ENCODE assay signal across 8 cellular contexts in the genomic region with DNA sequence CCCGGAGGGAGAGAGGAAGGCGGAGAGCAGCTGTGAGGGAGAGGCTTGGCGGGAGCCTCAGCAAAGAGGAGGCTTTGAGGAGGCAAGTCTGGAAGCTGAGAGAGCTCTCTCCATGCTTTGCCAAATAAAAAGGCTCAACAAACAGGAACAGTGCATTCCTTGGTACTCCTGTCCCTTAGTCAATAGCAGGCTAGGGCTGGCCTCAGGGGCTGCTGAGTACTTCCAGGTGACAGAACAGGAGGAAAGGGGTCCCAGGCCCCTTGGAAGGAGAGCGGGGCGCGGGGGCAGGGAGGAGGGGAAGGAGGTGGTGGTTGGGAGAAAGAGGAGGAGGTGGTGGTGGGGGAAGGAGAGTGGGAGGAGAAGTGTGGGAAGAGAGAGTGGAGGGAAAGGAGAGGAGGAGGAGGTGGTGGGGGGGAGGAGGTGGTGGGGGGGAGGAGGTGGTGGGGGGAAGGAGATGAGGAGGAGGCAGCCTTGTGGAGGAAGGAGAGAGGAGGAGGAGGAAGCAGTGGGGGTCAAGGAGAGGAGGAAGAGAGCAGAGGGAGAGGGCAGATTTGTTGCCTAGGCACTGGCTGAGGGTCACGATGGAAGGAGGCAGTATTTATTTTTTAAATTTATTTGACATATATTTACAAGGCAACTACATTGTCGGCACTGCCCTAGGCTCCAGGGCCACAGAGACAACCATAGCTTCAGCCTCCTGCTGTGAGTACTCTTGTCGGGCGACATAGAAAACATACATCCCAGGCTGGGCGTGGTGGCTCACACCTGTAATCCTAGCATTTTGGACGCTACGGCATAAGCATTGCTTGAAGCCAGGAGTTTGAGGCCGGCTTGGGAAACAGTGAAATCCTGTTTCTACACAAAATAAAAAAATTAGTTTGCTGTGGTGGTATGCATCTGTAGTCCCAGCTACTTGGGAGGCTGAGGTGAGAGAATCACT.
DNase-seq lines count a peak whose midpoint lies in the region; ATAC-seq, FAIRE-seq and TF ChIP-seq lines count a peak whose summit lies in the region.

No MANE protein-coding gene starts in this region.

- no peak for FAIRE-seq in HepG2 (lab: Jason Lieb, UNC)

- H4K20me1 ChIP-seq in HepG2 (ENCODE audit: insufficient read depth, low read length): no peaks in the 10 kb centered on the region

- H3K36me3 Mint-ChIP-seq in CD14-positive monocyte: peaks cover 0 to 7% of the 10 kb centered on the region in 2 donors

- no peak for TF ChIP-seq EP300 in HepG2 (IDR thresholded peaks at IDR 0.05; ENCODE audit: low read depth in 2 of 2, low read length in 2 of 2)
- TF ChIP-seq EP300 in HepG2 (CRISPR knock-in tag; IDR thresholded peaks at IDR 0.05; ENCODE audit: borderline replicate concordance): no peak

- BruUV-seq in HepG2 (replicated peaks; lab: Mats Ljungman, UMichigan): no TSS peak

- peaks cover 26% of the 10 kb centered on the region for H3K4me1 ChIP-seq in HepG2 (ENCODE audit: insufficient read depth, low read length)
- peaks cover 8% of the 10 kb centered on the region for H3K4me1 ChIP-seq in testis

- DNase-seq in CD14-positive monocyte (ENCODE audit: low spot score): no peak
- peak; percentile 61 for DNase-seq in LNCaP clone FGC (ENCODE audit: low read depth)
- DNase-seq in caudate nucleus (lab: John Stamatoyannopoulos, UW): peak in 10 of 61 donors; percentile 27 to 73 (median 40)
- DNase-seq in HepG2 (ENCODE audit: low spot score): no peak
- peak; percentile 74 for DNase-seq in testis
- DNase-seq in GM19238 (ENCODE audit: insufficient read length, low spot score): no peak

- H3K36me3 ChIP-seq in HepG2 (replicated peaks in 1 of 2; ENCODE audit: control insufficient read depth in 1 of 2, insufficient read depth in 2 of 2, low read length in 2 of 2) (no peaks in the 10 kb centered on the region), testis (ENCODE audit: low read depth, missing control alignments) (no peaks in the 10 kb centered on the region)

- peaks cover 55 to 76% (median 61%) of the 10 kb centered on the region in 3 donors for H3K27me3 Mint-ChIP-seq in CD14-positive monocyte (ENCODE audit: low read depth in 3 of 3)

- peak overlapping the region in 5 of 7 donors; percentile 67 to 91 (median 80) for H3K27ac Mint-ChIP-seq in CD14-positive monocyte

- no peak for TF ChIP-seq RAD21 in HepG2 (CRISPR knock-in tag; IDR thresholded peaks at IDR 0.05)

- H3K9me3 Mint-ChIP-seq in CD14-positive monocyte: peaks cover 0 to 6% (median 2%) of the 10 kb centered on the region in 7 donors

- peak; percentile 8; the same call in 1 of the 3 replicates for ATAC-seq in HepG2
- ATAC-seq in GM21528 (IDR thresholded peaks at IDR 0.05; ENCODE audit: low FRiP score, unreplicated experiment): no peak
- no peak for ATAC-seq in HG03095 (IDR thresholded peaks at IDR 0.05; ENCODE audit: unreplicated experiment)

- no peak overlapping the region for H2AFZ ChIP-seq in HepG2 (ENCODE audit: low read length)

- peak overlapping the region; percentile 90 to 96 for H3K4me3 Mint-ChIP-seq in CD14-positive monocyte

- H3K4me3 ChIP-seq in LNCaP clone FGC (ENCODE audit: low read depth, low read length) (peak overlapping the region; percentile 48), HepG2 (replicated peaks in 1 of 3; ENCODE audit: insufficient read depth in 1 of 3, low read depth in 2 of 3, low read length in 3 of 3) (peak overlapping the region in 2 of 3 experiments; percentile 47 to 66; a peak in 1 of 6 replicates), testis (peak overlapping the region; percentile 66 to 83)

- no peak overlapping the region for H3K9ac ChIP-seq in HepG2 (ENCODE audit: insufficient read depth, low read depth, low read length)

- H3K79me2 ChIP-seq in HepG2 (ENCODE audit: insufficient read depth, low read length): no peaks in the 10 kb centered on the region

- H3K9me3 ChIP-seq in HepG2 (ENCODE audit: low read length) (no peaks in the 10 kb centered on the region), testis (no peaks in the 10 kb centered on the region)

- peaks cover 16% of the 10 kb centered on the region for H3K4me1 Mint-ChIP-seq in CD14-positive monocyte

- intact Hi-C loops in CD14-positive monocyte (cut with micrococcal nuclease) (loop anchor here (2.0 to 10.0 kb wide), 6 partner anchors 17 to 855 kb away; a partner anchor contains a TSS), HepG2 (cut with micrococcal nuclease; ENCODE audit: unreplicated experiment) (loop anchor here (5.0 kb wide), 2 partner anchors 90 to 855 kb away; no protein-coding TSS in a partner anchor), testis (cut with DNase I; ENCODE audit: low total_unique reads) (loop anchor here (5.0 kb wide), 2 partner anchors 125 to 855 kb away; a partner anchor contains a TSS)

- POLR2A ChIA-PET in HepG2 (lab: Yijun Ruan, JAX): interaction anchor here (2.3 kb wide), 1 partner anchor 123 kb away, joined by 9 read pairs; a partner anchor contains a TSS

- in situ Hi-C loops in HepG2 (cut with HindIII; ENCODE audit: extremely low pct_ligation_motif_present, low pct_unique_long_range_greater_than_20kb): loop anchor here (5.0 to 25.0 kb wide), 2 partner anchors 90 to 855 kb away; no protein-coding TSS in a partner anchor

- 58% methylated on average over 14 of the region's 14 CpGs for WGBS in HepG2 (ENCODE audit: low lambda C conversion rate)
- WGBS in testis, 2 donors: 22 to 26% methylated on average over 14 of the region's 14 CpGs

- TF ChIP-seq POLR2A in HepG2 (IDR thresholded peaks at IDR 0.05; ENCODE audit: insufficient read depth in 1 of 2, low read depth in 2 of 2, low read length in 2 of 2) (no peak), testis (IDR thresholded peaks at IDR 0.05) (no peak)

- H3K27me3 ChIP-seq in HepG2 (ENCODE audit: control insufficient read depth in 1 of 2, insufficient read depth in 2 of 2, low read length in 2 of 2) (peaks cover 2 to 52% of the 10 kb centered on the region in 2 experiments; a peak in 4 of 5 replicates), testis (no peaks in the 10 kb centered on the region)

- no peak for TF ChIP-seq CTCF in CD14-positive monocyte (IDR thresholded peaks at IDR 0.05)
- no peak for TF ChIP-seq CTCF in LNCaP clone FGC (IDR thresholded peaks at IDR 0.05; ENCODE audit: control insufficient read depth, extremely low read depth, insufficient read depth)
- TF ChIP-seq CTCF in HepG2 (CRISPR knock-in tag; IDR thresholded peaks at IDR 0.05): no peak
- TF ChIP-seq CTCF in testis (IDR thresholded peaks at IDR 0.05): no peak

- H3K27ac ChIP-seq in caudate nucleus (ENCODE audit: low read depth, low read length) (peak overlapping the region; percentile 74), HepG2 (ENCODE audit: extremely low read length, insufficient read depth, low read length) (no peak overlapping the region), testis (peak overlapping the region; percentile 92 to 93)

- H3K4me2 ChIP-seq in HepG2 (ENCODE audit: low read depth, low read length): peak overlapping the region; percentile 73

- CTCF ChIA-PET in HepG2 (lab: Yijun Ruan, JAX; ENCODE audit: low intra/inter-chr PET ratio, low total read pairs): no interaction called here

TF ChIP-seq in HepG2, 621 proteins besides CTCF, POLR2A, EP300 and RAD21 (continues in another document):
- TF ChIP-seq CBX2 (IDR thresholded peaks at IDR 0.05; ENCODE audit: low read depth, low read length) (no peak), CBX2 (CRISPR knock-in tag; IDR thresholded peaks at IDR 0.05; ENCODE audit: low read depth) (no peak), MED8 (CRISPR knock-in tag; IDR thresholded peaks at IDR 0.05; ENCODE audit: insufficient replicate concordance) (no peak), RBAK (CRISPR knock-in tag; IDR thresholded peaks at IDR 0.05) (no peak), ZNF616 (CRISPR knock-in tag; IDR thresholded peaks at IDR 0.05; ENCODE audit: low read depth) (no peak), STAT5B (CRISPR knock-in tag; IDR thresholded peaks at IDR 0.05) (no peak), SMARCC2 (IDR thresholded peaks at IDR 0.05) (no peak), TOE1 (CRISPR knock-in tag; IDR thresholded peaks at IDR 0.05) (no peak), ZKSCAN8 (CRISPR knock-in tag; IDR thresholded peaks at IDR 0.05; ENCODE audit: borderline replicate concordance) (no peak), CAMTA2 (CRISPR knock-in tag; IDR thresholded peaks at IDR 0.05; ENCODE audit: borderline replicate concordance) (no peak), MTA3 (CRISPR knock-in tag; IDR thresholded peaks at IDR 0.05) (no peak)
- TF ChIP-seq, protein P1, sequence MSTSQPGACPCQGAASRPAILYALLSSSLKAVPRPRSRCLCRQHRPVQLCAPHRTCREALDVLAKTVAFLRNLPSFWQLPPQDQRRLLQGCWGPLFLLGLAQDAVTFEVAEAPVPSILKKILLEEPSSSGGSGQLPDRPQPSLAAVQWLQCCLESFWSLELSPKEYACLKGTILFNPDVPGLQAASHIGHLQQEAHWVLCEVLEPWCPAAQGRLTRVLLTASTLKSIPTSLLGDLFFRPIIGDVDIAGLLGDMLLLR (CRISPR knock-in tag; IDR thresholded peaks at IDR 0.05): no peak
- TF ChIP-seq, protein P2, sequence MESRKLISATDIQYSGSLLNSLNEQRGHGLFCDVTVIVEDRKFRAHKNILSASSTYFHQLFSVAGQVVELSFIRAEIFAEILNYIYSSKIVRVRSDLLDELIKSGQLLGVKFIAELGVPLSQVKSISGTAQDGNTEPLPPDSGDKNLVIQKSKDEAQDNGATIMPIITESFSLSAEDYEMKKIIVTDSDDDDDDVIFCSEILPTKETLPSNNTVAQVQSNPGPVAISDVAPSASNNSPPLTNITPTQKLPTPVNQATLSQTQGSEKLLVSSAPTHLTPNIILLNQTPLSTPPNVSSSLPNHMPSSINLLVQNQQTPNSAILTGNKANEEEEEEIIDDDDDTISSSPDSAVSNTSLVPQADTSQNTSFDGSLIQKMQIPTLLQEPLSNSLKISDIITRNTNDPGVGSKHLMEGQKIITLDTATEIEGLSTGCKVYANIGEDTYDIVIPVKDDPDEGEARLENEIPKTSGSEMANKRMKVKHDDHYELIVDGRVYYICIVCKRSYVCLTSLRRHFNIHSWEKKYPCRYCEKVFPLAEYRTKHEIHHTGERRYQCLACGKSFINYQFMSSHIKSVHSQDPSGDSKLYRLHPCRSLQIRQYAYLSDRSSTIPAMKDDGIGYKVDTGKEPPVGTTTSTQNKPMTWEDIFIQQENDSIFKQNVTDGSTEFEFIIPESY (CRISPR knock-in tag; IDR thresholded peaks at IDR 0.05): no peak
- TF ChIP-seq, protein P3, sequence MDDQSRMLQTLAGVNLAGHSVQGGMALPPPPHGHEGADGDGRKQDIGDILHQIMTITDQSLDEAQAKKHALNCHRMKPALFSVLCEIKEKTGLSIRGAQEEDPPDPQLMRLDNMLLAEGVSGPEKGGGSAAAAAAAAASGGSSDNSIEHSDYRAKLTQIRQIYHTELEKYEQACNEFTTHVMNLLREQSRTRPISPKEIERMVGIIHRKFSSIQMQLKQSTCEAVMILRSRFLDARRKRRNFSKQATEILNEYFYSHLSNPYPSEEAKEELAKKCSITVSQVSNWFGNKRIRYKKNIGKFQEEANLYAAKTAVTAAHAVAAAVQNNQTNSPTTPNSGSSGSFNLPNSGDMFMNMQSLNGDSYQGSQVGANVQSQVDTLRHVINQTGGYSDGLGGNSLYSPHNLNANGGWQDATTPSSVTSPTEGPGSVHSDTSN (CRISPR knock-in tag; IDR thresholded peaks at IDR 0.05; ENCODE audit: borderline replicate concordance): no peak

Comparison
In these comparisons a context has a peak if more than half of its experiments do, and no peak if none do; other contexts are left out.
1. DNase-seq: peak in LNCaP clone FGC (single experiment) and testis (single experiment); none in CD14-positive monocyte (single experiment), HepG2 (single experiment) and GM19238 (single experiment).
2. Peak in every context shown above with its lines, with median percentiles within 50 percentile points of each other: H3K4me3 ChIP-seq.